ENCODE assay signal across 1 cellular context in genomic region chrX:12002876-12003275, GRCh38.
TF ChIP-seq lines count a peak whose summit lies in the region.

No MANE protein-coding gene starts in this region.

TF ChIP-seq in IMR-90, 13 proteins besides CTCF, POLR2A, EP300 and RAD21:
- no peak for TF ChIP-seq SMC3 (IDR thresholded peaks at IDR 0.05; ENCODE audit: low read depth, low read length)
- no peak for TF ChIP-seq MAZ (IDR thresholded peaks at IDR 0.05; ENCODE audit: borderline replicate concordance, low read depth, low read length)
- TF ChIP-seq RCOR1 (IDR thresholded peaks at IDR 0.05; ENCODE audit: insufficient replicate concordance, low read length), result no peak
- TF ChIP-seq FOS (IDR thresholded peaks at IDR 0.05; ENCODE audit: low read depth, low read length), result no peak
- no peak for TF ChIP-seq RFX5 (IDR thresholded peaks at IDR 0.05; ENCODE audit: low read depth, low read length)
- TF ChIP-seq, protein P1, sequence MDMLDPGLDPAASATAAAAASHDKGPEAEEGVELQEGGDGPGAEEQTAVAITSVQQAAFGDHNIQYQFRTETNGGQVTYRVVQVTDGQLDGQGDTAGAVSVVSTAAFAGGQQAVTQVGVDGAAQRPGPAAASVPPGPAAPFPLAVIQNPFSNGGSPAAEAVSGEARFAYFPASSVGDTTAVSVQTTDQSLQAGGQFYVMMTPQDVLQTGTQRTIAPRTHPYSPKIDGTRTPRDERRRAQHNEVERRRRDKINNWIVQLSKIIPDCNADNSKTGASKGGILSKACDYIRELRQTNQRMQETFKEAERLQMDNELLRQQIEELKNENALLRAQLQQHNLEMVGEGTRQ (IDR thresholded peaks at IDR 0.05; ENCODE audit: low read depth, low read length), result no peak
- TF ChIP-seq NFE2L2 (IDR thresholded peaks at IDR 0.05; ENCODE audit: low read depth, low read length), result no peak
- no peak for TF ChIP-seq ELK1 (IDR thresholded peaks at IDR 0.05; ENCODE audit: borderline replicate concordance, low read depth, low read length)
- no peak for TF ChIP-seq MXI1 (IDR thresholded peaks at IDR 0.05; ENCODE audit: borderline replicate concordance, low read depth, low read length)
- TF ChIP-seq BHLHE40 (IDR thresholded peaks at IDR 0.05; ENCODE audit: low read depth, low read length), result no peak
- no peak for TF ChIP-seq CEBPB (IDR thresholded peaks at IDR 0.05; ENCODE audit: low read depth, low read length)
- TF ChIP-seq MAFK (IDR thresholded peaks at IDR 0.05; ENCODE audit: low read depth, low read length), result no peak
- TF ChIP-seq CHD1 (IDR thresholded peaks at IDR 0.05; ENCODE audit: low read depth, low read length), result no peak
